In the genomic region with DNA sequence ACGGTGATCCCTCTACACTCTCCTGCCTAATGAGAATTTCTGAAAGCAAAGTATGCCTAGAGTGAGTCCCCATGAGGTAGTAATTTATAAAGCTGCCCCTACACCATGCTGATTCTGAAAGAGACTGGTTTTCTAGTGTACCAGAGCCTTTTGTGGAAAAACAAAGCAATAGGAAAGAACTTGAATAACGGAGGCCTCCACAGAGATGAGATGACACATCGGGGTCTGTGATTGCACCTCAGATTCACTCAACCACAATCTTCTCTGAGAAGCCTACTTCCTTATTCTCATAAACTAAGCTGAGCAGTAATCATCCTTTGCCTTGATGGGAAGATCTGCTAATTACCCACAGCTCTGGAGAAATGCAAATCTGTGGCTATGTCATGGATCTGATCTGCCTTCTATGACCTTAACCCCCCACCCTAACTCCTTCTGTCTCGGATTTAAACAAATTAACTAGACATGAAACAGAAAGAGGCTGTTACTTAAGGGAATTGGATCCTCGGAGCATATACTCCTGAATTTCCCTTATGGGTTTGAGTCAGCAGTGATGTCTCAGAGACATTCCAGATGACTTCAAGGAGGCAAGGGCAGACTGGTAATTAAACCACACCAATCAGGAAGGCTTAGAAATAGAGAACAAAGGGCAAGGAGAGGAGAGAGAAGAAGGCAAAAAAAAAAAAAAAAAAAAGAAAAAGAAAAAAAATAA, we compare ENCODE assay signal across 9 cellular contexts.
DNase-seq lines count a peak whose midpoint lies in the region; ATAC-seq and TF ChIP-seq lines count a peak whose summit lies in the region.
"Had no signal": no experiment of that assay in that cellular context is flagged by ENCODE, and none has a peak within 500 bp of the region (broad histone marks: within the 10 kb centered on the region; RNA-seq: fewer than 3 reads in every experiment).

No MANE protein-coding gene starts in this region.

- DNase-seq in A172 (ENCODE audit: low spot score), result peak; percentile 38
- peak; percentile 91 for DNase-seq in SK-N-DZ (ENCODE audit: low spot score)
- peak; percentile 29 for DNase-seq in fibroblast of pulmonary artery (ENCODE audit: low read depth)
- DNase-seq in Right ventricle myocardium inferior (ENCODE audit: missing footprints), result no peak
- DNase-seq in progenitor cell of endocrine pancreas (ENCODE audit: low spot score, unreplicated experiment), result no peak
- DNase-seq: H9 had no signal

- intact Hi-C loops in Right ventricle myocardium inferior (cut with DNase I), result no loop called here

- TF ChIP-seq CTCF in fibroblast of pulmonary artery (IDR thresholded peaks at IDR 0.05; ENCODE audit: low read length, missing control alignments), result no peak
- TF ChIP-seq CTCF in progenitor cell of endocrine pancreas (IDR thresholded peaks at IDR 0.05; ENCODE audit: unreplicated experiment), result no peak

- no peaks in the 10 kb centered on the region for H3K4me1 Mint-ChIP-seq in progenitor cell of endocrine pancreas (ENCODE audit: low read depth)

- H3K27me3 Mint-ChIP-seq in progenitor cell of endocrine pancreas, result no peaks in the 10 kb centered on the region

- no peak overlapping the region for H3K4me3 ChIP-seq in fibroblast of pulmonary artery (replicated peaks; ENCODE audit: low read depth, low read length)

- no peak overlapping the region for H3K27ac Mint-ChIP-seq in progenitor cell of endocrine pancreas
- H3K27ac Mint-ChIP-seq: H9 had no signal

- no peak overlapping the region for H3K4me3 Mint-ChIP-seq in progenitor cell of endocrine pancreas (ENCODE audit: low read depth)
- H3K4me3 Mint-ChIP-seq: H9 had no signal

- peaks cover 2% of the 10 kb centered on the region for H3K9me3 Mint-ChIP-seq in progenitor cell of endocrine pancreas (ENCODE audit: low read depth)
- H3K9me3 Mint-ChIP-seq: H9 had no signal

- peaks cover 6% of the 10 kb centered on the region for H3K36me3 Mint-ChIP-seq in progenitor cell of endocrine pancreas (ENCODE audit: insufficient read depth)

- ATAC-seq in GM18519 (IDR thresholded peaks at IDR 0.05; ENCODE audit: low FRiP score, unreplicated experiment), result peak; percentile 49
- no peak for ATAC-seq in HG02798 (IDR thresholded peaks at IDR 0.05; ENCODE audit: poor library complexity, unreplicated experiment)
- ATAC-seq in Right ventricle myocardium inferior, result no peak
- ATAC-seq in GM18909 (IDR thresholded peaks at IDR 0.05; ENCODE audit: poor library complexity, unreplicated experiment), result no peak

Comparison
In these comparisons a context has a peak if more than half of its experiments do, and no peak if none do; other contexts are left out.
1. DNase-seq: peak in A172 (single experiment), SK-N-DZ (single experiment) and fibroblast of pulmonary artery (single experiment); none in Right ventricle myocardium inferior (single experiment) and progenitor cell of endocrine pancreas (single experiment).